9 cellular contexts compared by ENCODE assay signal in genomic region chr16:30458561-30459394, GRCh38. TPM values are rescaled to one million over a fixed set of nuclear protein-coding genes. Genes with fewer than 3 reads are reported as not detected.
A peak's percentile ranks its signal among the peaks of the same experiment; 100 is the strongest.
DNase-seq lines count a peak whose midpoint lies in the region; ATAC-seq and TF ChIP-seq lines count a peak whose summit lies in the region.
"Had no signal": no experiment of that assay in that cellular context is flagged by ENCODE, and none has a peak within 500 bp of the region (broad histone marks: within the 10 kb centered on the region; RNA-seq: fewer than 3 reads in every experiment).

No MANE protein-coding gene starts in this region.

- H3K4me1 Mint-ChIP-seq in activated CD4-positive, alpha-beta T cell treated with anti-CD3 and anti-CD28 coated beads, Interleukin-2, amount 10 ng/mL, durations not matched to agents 24 days and 14 days, result peaks cover 68% of the 10 kb centered on the region

- H3K4me3 ChIP-seq in heart right ventricle, result no peak overlapping the region
- H3K4me3 ChIP-seq: A549 had no signal

- H3K4me3 Mint-ChIP-seq in activated CD4-positive, alpha-beta T cell treated with anti-CD3 and anti-CD28 coated beads, Interleukin-2, amount 10 ng/mL, durations not matched to agents 24 days and 14 days, result peak overlapping the region; percentile 75

- peak; percentile 78 for ATAC-seq in GM19455 (IDR thresholded peaks at IDR 0.05; ENCODE audit: unreplicated experiment)
- peak; percentile 81 for ATAC-seq in HG03520 (IDR thresholded peaks at IDR 0.05; ENCODE audit: unreplicated experiment)
- peak in 7 of 8 donors; percentile 13 to 65 (median 46) for ATAC-seq in heart right ventricle
- ATAC-seq: A549 had no signal

- no peaks in the 10 kb centered on the region for H3K9me3 ChIP-seq in heart right ventricle
- H3K9me3 ChIP-seq: A549 had no signal

- H3K27me3 ChIP-seq in heart right ventricle, result no peaks in the 10 kb centered on the region

- no peak for TF ChIP-seq CTCF in heart right ventricle (IDR thresholded peaks at IDR 0.05)

- H3K36me3 Mint-ChIP-seq in activated CD4-positive, alpha-beta T cell treated with anti-CD3 and anti-CD28 coated beads, Interleukin-2, amount 10 ng/mL, durations not matched to agents 24 days and 14 days (ENCODE audit: low read depth), result peaks cover 2% of the 10 kb centered on the region

- 75 to 81% methylated on average over 22 of the region's 22 CpGs for WGBS in heart right ventricle, 2 donors

- peak overlapping the region in 1 of 10 donors; percentile 82 for H3K27ac ChIP-seq in heart right ventricle
- H3K27ac ChIP-seq: A549 had no signal

- no peaks in the 10 kb centered on the region for H3K27me3 Mint-ChIP-seq in activated CD4-positive, alpha-beta T cell treated with anti-CD3 and anti-CD28 coated beads, Interleukin-2, amount 10 ng/mL, durations not matched to agents 24 days and 14 days

- H3K4me1 ChIP-seq in heart right ventricle, result peaks cover 0 to 25% (median 0%) of the 10 kb centered on the region in 9 donors
- H3K4me1 ChIP-seq: A549 had no signal

- DNase-seq in AML-193 (lab: John Stamatoyannopoulos, UW) (peak; percentile 95), heart right ventricle (peak in 1 of 2 donors; percentile 34), NCI-H526 treated with DMSO at 0.1 percent for 48 hours (lab: John Stamatoyannopoulos, UW) (no peak), NCI-H345 (lab: John Stamatoyannopoulos, UW) (no peak)
- DNase-seq in activated CD4-positive, alpha-beta T cell treated with anti-CD3 and anti-CD28 coated beads, Interleukin-2, amount 10 ng/mL, durations not matched to agents 24 days and 14 days, result peak; percentile 96
- DNase-seq in stimulated activated CD8-positive, alpha-beta memory T cell treated with anti-CD3 and anti-CD28 coated beads, Interleukin-4, amount 100 ng/mL, for 48 hours, result peak; percentile 91

- H3K27ac Mint-ChIP-seq in activated CD4-positive, alpha-beta T cell treated with anti-CD3 and anti-CD28 coated beads, Interleukin-2, amount 10 ng/mL, durations not matched to agents 24 days and 14 days, result peak overlapping the region; percentile 95

- no peaks in the 10 kb centered on the region for H3K36me3 ChIP-seq in heart right ventricle

- intact Hi-C loops in activated CD4-positive, alpha-beta T cell treated with anti-CD3 and anti-CD28 coated beads, Interleukin-2, amount 10 ng/mL, durations not matched to agents 24 days and 14 days (cut with micrococcal nuclease), result loop anchor here (1.0 kb wide), 2 partner anchors 13 to 24 kb away; no protein-coding TSS in a partner anchor
- intact Hi-C loops in heart right ventricle (cut with DNase I), result loop anchor here in 2 of 10 donors (5.0 to 10.0 kb wide), 2 partner anchors 59 to 156 kb away; partner anchors contain the start of gene ZNF689 (in 1 of the 2)

- H3K9me3 Mint-ChIP-seq in activated CD4-positive, alpha-beta T cell treated with anti-CD3 and anti-CD28 coated beads, Interleukin-2, amount 10 ng/mL, durations not matched to agents 24 days and 14 days, result no peaks in the 10 kb centered on the region

RNA-seq across cellular contexts. Expression of gene SEPHS2, which starts 13.1 kb away (rescaled TPM):
- 79.7 and 80.2 TPM in 2 replicates for total RNA-seq in activated CD4-positive, alpha-beta T cell treated with anti-CD3 and anti-CD28 coated beads, Interleukin-2, amount 10 ng/mL, durations not matched to agents 24 days and 14 days
- 10 to 100 TPM; 23.5 to 49.3 (median 29.3) TPM for total RNA-seq in heart right ventricle
- 10 to 100 TPM; 17.3 to 47.0 TPM for polyA plus RNA-seq in heart right ventricle

RNA-seq across cellular contexts. Expression of gene ITGAL, which starts 13.8 kb away (rescaled TPM):
- 264 and 267 TPM in 2 replicates for total RNA-seq in activated CD4-positive, alpha-beta T cell treated with anti-CD3 and anti-CD28 coated beads, Interleukin-2, amount 10 ng/mL, durations not matched to agents 24 days and 14 days
- total RNA-seq in heart right ventricle, result 10 to 100 TPM in 1 of 10 donors, 1 to 10 TPM in 7, under 1 TPM in 2; 0.79 to 18.2 (median 1.9) TPM
- polyA plus RNA-seq in heart right ventricle, result 1 to 10 TPM in 1 of 2 donors, under 1 TPM in 1; 0.52 to 1.2 TPM

RNA-seq across cellular contexts. Expression of gene DCTPP1, which starts 28.9 kb away (rescaled TPM):
- total RNA-seq in activated CD4-positive, alpha-beta T cell treated with anti-CD3 and anti-CD28 coated beads, Interleukin-2, amount 10 ng/mL, durations not matched to agents 24 days and 14 days, result 167 and 176 TPM in 2 replicates
- 10 to 100 TPM; 22.8 to 39.9 (median 29.7) TPM for total RNA-seq in heart right ventricle
- polyA plus RNA-seq in heart right ventricle, result 10 to 100 TPM; 12.0 to 42.6 TPM

RNA-seq across cellular contexts. Expression of gene ZNF771, which starts 51.4 kb away (rescaled TPM):
- 8.6 and 10.3 TPM in 2 replicates for total RNA-seq in activated CD4-positive, alpha-beta T cell treated with anti-CD3 and anti-CD28 coated beads, Interleukin-2, amount 10 ng/mL, durations not matched to agents 24 days and 14 days
- 1 to 10 TPM; 3.8 to 9.0 (median 5.1) TPM for total RNA-seq in heart right ventricle
- polyA plus RNA-seq in heart right ventricle, result 10 to 100 TPM in 1 of 2 donors, 1 to 10 TPM in 1; 5.0 to 23.2 TPM

Comparison
In these comparisons a context has a peak if more than half of its experiments do, and no peak if none do; other contexts are left out.
1. DNase-seq: peak in AML-193 (2 of 2), activated CD4-positive, alpha-beta T cell treated with anti-CD3 and anti-CD28 coated beads, Interleukin-2, amount 10 ng/mL, durations not matched to agents 24 days and 14 days (single experiment) and stimulated activated CD8-positive, alpha-beta memory T cell treated with anti-CD3 and anti-CD28 coated beads, Interleukin-4, amount 100 ng/mL, for 48 hours (single experiment); none in NCI-H526 treated with DMSO at 0.1 percent for 48 hours (single experiment) and NCI-H345 (single experiment).
2. RNA of gene ITGAL, which starts 13.8 kb away (total RNA-seq): 264 to 267 TPM in activated CD4-positive, alpha-beta T cell treated with anti-CD3 and anti-CD28 coated beads, Interleukin-2, amount 10 ng/mL, durations not matched to agents 24 days and 14 days; 0.79 to 18.2 TPM in heart right ventricle; every median in the first group is over 10 times any median in the second.
3. Peak in every context shown above with its lines, with median percentiles within 50 percentile points of each other: ATAC-seq.